In genomic region chr5:3905521-3905920, GRCh38 we compare ENCODE assay signal across 20 cellular contexts.
DNase-seq lines count a peak whose midpoint lies in the region; ATAC-seq and TF ChIP-seq lines count a peak whose summit lies in the region.
"Had no signal": no experiment of that assay in that cellular context is flagged by ENCODE, and none has a peak within 500 bp of the region (broad histone marks: within the 10 kb centered on the region; RNA-seq: fewer than 3 reads in every experiment).

No MANE protein-coding gene starts in this region.

- no peaks in the 10 kb centered on the region for H3K27me3 ChIP-seq in neural progenitor cell
- H3K27me3 ChIP-seq: BE2C, BLaER1 had no signal

- no peak for TF ChIP-seq CTCF in neural progenitor cell (IDR thresholded peaks at IDR 0.05)

- peaks cover 10% of the 10 kb centered on the region for H3K27me3 Mint-ChIP-seq in neural progenitor cell (ENCODE audit: insufficient read depth, low read depth)
- H3K27me3 Mint-ChIP-seq in activated naive CD8-positive, alpha-beta T cell treated with anti-CD3 and anti-CD28 coated beads, Interleukin-2, amount 50 U/mL, for 24 hours = no peaks in the 10 kb centered on the region
- no peaks in the 10 kb centered on the region for H3K27me3 Mint-ChIP-seq in activated naive CD4-positive, alpha-beta T cell treated with anti-CD3 and anti-CD28 coated beads, Interleukin-2, amount 10 ng/mL, durations not matched to agents 7 days and 5 days
- H3K27me3 Mint-ChIP-seq: CD4-positive, alpha-beta memory T cell had no signal

- peaks cover 9% of the 10 kb centered on the region for H3K9me3 Mint-ChIP-seq in neural progenitor cell
- peaks cover 12% of the 10 kb centered on the region for H3K9me3 Mint-ChIP-seq in activated naive CD8-positive, alpha-beta T cell treated with anti-CD3 and anti-CD28 coated beads, Interleukin-2, amount 50 U/mL, for 24 hours
- H3K9me3 Mint-ChIP-seq in activated naive CD4-positive, alpha-beta T cell treated with anti-CD3 and anti-CD28 coated beads, Interleukin-2, amount 10 ng/mL, durations not matched to agents 7 days and 5 days = peaks cover 21% of the 10 kb centered on the region

- H2AFZ ChIP-seq in neural progenitor cell (replicated peaks) = no peak overlapping the region

- H3K9ac ChIP-seq in neural progenitor cell = no peak overlapping the region
- H3K9ac ChIP-seq: BLaER1 had no signal

- no peak overlapping the region for H3K27ac ChIP-seq in neural progenitor cell
- H3K27ac ChIP-seq: BLaER1 had no signal

- no peaks in the 10 kb centered on the region for H3K36me3 Mint-ChIP-seq in neural progenitor cell
- H3K36me3 Mint-ChIP-seq in activated naive CD8-positive, alpha-beta T cell treated with anti-CD3 and anti-CD28 coated beads, Interleukin-2, amount 50 U/mL, for 24 hours (ENCODE audit: low read depth) = no peaks in the 10 kb centered on the region
- no peaks in the 10 kb centered on the region for H3K36me3 Mint-ChIP-seq in activated naive CD4-positive, alpha-beta T cell treated with anti-CD3 and anti-CD28 coated beads, Interleukin-2, amount 10 ng/mL, durations not matched to agents 7 days and 5 days
- H3K36me3 Mint-ChIP-seq: CD14-positive monocyte; CD4-positive, alpha-beta memory T cell; CD8-positive, alpha-beta memory T cell had no signal

- H3K4me3 Mint-ChIP-seq in neural progenitor cell = no peak overlapping the region
- H3K4me3 Mint-ChIP-seq in activated naive CD8-positive, alpha-beta T cell treated with anti-CD3 and anti-CD28 coated beads, Interleukin-2, amount 50 U/mL, for 24 hours = no peak overlapping the region
- H3K4me3 Mint-ChIP-seq in activated naive CD4-positive, alpha-beta T cell treated with anti-CD3 and anti-CD28 coated beads, Interleukin-2, amount 10 ng/mL, durations not matched to agents 7 days and 5 days = no peak overlapping the region
- H3K4me3 Mint-ChIP-seq: CD14-positive monocyte; CD4-positive, alpha-beta memory T cell; CD4-positive, CD25-positive, alpha-beta regulatory T cell; CD8-positive, alpha-beta memory T cell had no signal

- no peaks in the 10 kb centered on the region for H4K20me1 ChIP-seq in neural progenitor cell (ENCODE audit: low read depth)
- H4K20me1 ChIP-seq: BLaER1 had no signal

- no peaks in the 10 kb centered on the region for H3K4me1 ChIP-seq in neural progenitor cell
- H3K4me1 ChIP-seq: BE2C had no signal

- no peak for ATAC-seq in activated naive CD8-positive, alpha-beta T cell treated with anti-CD3 and anti-CD28 coated beads, Interleukin-2, amount 50 U/mL, for 24 hours

- no peaks in the 10 kb centered on the region for H3K4me1 Mint-ChIP-seq in neural progenitor cell
- no peaks in the 10 kb centered on the region for H3K4me1 Mint-ChIP-seq in activated naive CD8-positive, alpha-beta T cell treated with anti-CD3 and anti-CD28 coated beads, Interleukin-2, amount 50 U/mL, for 24 hours
- no peaks in the 10 kb centered on the region for H3K4me1 Mint-ChIP-seq in activated naive CD4-positive, alpha-beta T cell treated with anti-CD3 and anti-CD28 coated beads, Interleukin-2, amount 10 ng/mL, durations not matched to agents 7 days and 5 days
- H3K4me1 Mint-ChIP-seq: CD14-positive monocyte; CD4-positive, alpha-beta memory T cell; CD4-positive, CD25-positive, alpha-beta regulatory T cell had no signal

- peak overlapping the region; percentile 42 for H3K27ac Mint-ChIP-seq in neural progenitor cell
- H3K27ac Mint-ChIP-seq in activated naive CD8-positive, alpha-beta T cell treated with anti-CD3 and anti-CD28 coated beads, Interleukin-2, amount 50 U/mL, for 24 hours = no peak overlapping the region
- H3K27ac Mint-ChIP-seq in activated naive CD4-positive, alpha-beta T cell treated with anti-CD3 and anti-CD28 coated beads, Interleukin-2, amount 10 ng/mL, durations not matched to agents 7 days and 5 days = no peak overlapping the region
- H3K27ac Mint-ChIP-seq: CD4-positive, alpha-beta memory T cell; CD8-positive, alpha-beta memory T cell had no signal

- no peaks in the 10 kb centered on the region for H3F3A ChIP-seq in neural progenitor cell (ENCODE audit: low read depth)

- H3K4me2 ChIP-seq in neural progenitor cell = no peak overlapping the region
- H3K4me2 ChIP-seq: BLaER1 had no signal

- no peaks in the 10 kb centered on the region for H3K36me3 ChIP-seq in neural progenitor cell
- H3K36me3 ChIP-seq: BE2C, BLaER1 had no signal

- CTCF ChIA-PET in activated naive CD4-positive, alpha-beta T cell treated with anti-CD3 and anti-CD28 coated beads, Interleukin-2, amount 10 ng/mL, durations not matched to agents 7 days and 5 days (lab: Charles Lee) = no interaction called here

- no peak overlapping the region for H3K4me3 ChIP-seq in neural progenitor cell
- H3K4me3 ChIP-seq: BLaER1 had no signal

- no peaks in the 10 kb centered on the region for H3K79me2 ChIP-seq in neural progenitor cell (ENCODE audit: low read depth)

- no peaks in the 10 kb centered on the region for H3K9me3 ChIP-seq in neural progenitor cell (ENCODE audit: low read depth)
- H3K9me3 ChIP-seq: BE2C, BLaER1 had no signal

- DNase-seq in islet precursor cell = peak; percentile 25
- DNase-seq in neural progenitor cell (ENCODE audit: low spot score) = no peak
- no peak for DNase-seq in activated naive CD8-positive, alpha-beta T cell treated with anti-CD3 and anti-CD28 coated beads, Interleukin-2, amount 50 U/mL, for 24 hours
- no peak for DNase-seq in activated naive CD4-positive, alpha-beta T cell treated with anti-CD3 and anti-CD28 coated beads, Interleukin-2, amount 10 ng/mL, durations not matched to agents 7 days and 5 days
- DNase-seq in activated CD4-positive, alpha-beta T cell treated with anti-CD3 and anti-CD28 coated beads, Interleukin-2, amount 50 U/mL, for 48 hours = no peak
- DNase-seq: 8988T; ACHN; BE2C; C1 segment of cervical spinal cord; CD4-positive, alpha-beta memory T cell; CD4-positive, CD25-positive, alpha-beta regulatory T cell; CD8-positive, alpha-beta memory T cell; COR-L47; DMS 273 treated with DMSO at 0.1 percent for 48 hours; DMS153; DMS53; DMS79; GF-D8 had no signal
